In genomic region chr15:41284425-41285177, GRCh38 we compare ENCODE assay signal across 8 cellular contexts. TPM values are rescaled to one million over a fixed set of nuclear protein-coding genes. Genes with fewer than 3 reads are reported as not detected.
A peak's percentile ranks its signal among the peaks of the same experiment; 100 is the strongest.
DNase-seq lines count a peak whose midpoint lies in the region; ATAC-seq and TF ChIP-seq lines count a peak whose summit lies in the region.

No MANE protein-coding gene starts in this region.

- H3K9me3 ChIP-seq in SK-N-SH (no peaks in the 10 kb centered on the region), muscle layer of duodenum (ENCODE audit: control insufficient read depth in 1 of 2, low read length in 2 of 2) (no peaks in the 10 kb centered on the region)

- DNase-seq in A172 (ENCODE audit: low spot score) (peak; percentile 33), GM12865 (ENCODE audit: low read depth) (peak; percentile 45), SK-N-SH (peak; percentile 40), epithelial cell of esophagus (ENCODE audit: low read depth) (peak; percentile 17)
- DNase-seq in activated effector memory CD4-positive, alpha-beta T cell treated with Interleukin-2 at 50 U/mL for 16 hours: no peak

- TF ChIP-seq CTCF in GM12865 (IDR thresholded peaks at IDR 0.05; ENCODE audit: insufficient read depth, low read depth, low read length, missing control alignments) (no peak), SK-N-SH (IDR thresholded peaks at IDR 0.05) (no peak), epithelial cell of esophagus (IDR thresholded peaks at IDR 0.05; ENCODE audit: insufficient read depth, low read depth, low read length, missing control alignments) (no peak)

- H3F3A ChIP-seq in SK-N-SH (replicated peaks; ENCODE audit: insufficient read depth): peaks cover 21% of the 10 kb centered on the region

- no peak for TF ChIP-seq EP300 in SK-N-SH (IDR thresholded peaks at IDR 0.05; ENCODE audit: borderline replicate concordance in 1 of 2, low read depth in 1 of 2, low read length in 1 of 2)

- WGBS in SK-N-SH (ENCODE audit: low lambda C conversion rate): 2% methylated on average over 20 of the region's 20 CpGs

- POLR2A ChIA-PET in SK-N-SH (lab: Yijun Ruan, JAX): interaction anchor here (1.5 kb wide), 1 partner anchor 48 kb away, joined by 4 read pairs; the partner anchor contains the start of genes NUSAP1 and OIP5

- peak overlapping the region; percentile 70 for H3K4me2 ChIP-seq in SK-N-SH

- ATAC-seq in GM19397 (IDR thresholded peaks at IDR 0.05; ENCODE audit: unreplicated experiment) (no peak), GM18868 (IDR thresholded peaks at IDR 0.05; ENCODE audit: unreplicated experiment) (no peak)

- H3K4me1 ChIP-seq in SK-N-SH (ENCODE audit: control insufficient read depth in 1 of 2, insufficient read depth in 2 of 2, low read depth in 1 of 2, low read length in 1 of 2): peaks cover 6 to 7% of the 10 kb centered on the region in 2 experiments; a peak in 3 of 4 replicates
- peaks cover 0 to 22% of the 10 kb centered on the region in 2 donors for H3K4me1 ChIP-seq in muscle layer of duodenum (ENCODE audit: control insufficient read depth in 1 of 2, insufficient read depth in 2 of 2, low read length in 2 of 2)

- H3K9me2 ChIP-seq in SK-N-SH: no peaks in the 10 kb centered on the region

- CTCF ChIA-PET in SK-N-SH (lab: Yijun Ruan, JAX): interaction anchor here (1.2 kb wide), 1 partner anchor 389 kb away, joined by 3 read pairs; no protein-coding TSS in a partner anchor

- H3K27ac ChIP-seq in SK-N-SH (ENCODE audit: low read depth in 2 of 2, low read length in 1 of 2): peak overlapping the region; percentile 65 to 84
- peak overlapping the region; percentile 82 for H3K27ac ChIP-seq in muscle layer of duodenum (ENCODE audit: low read length)

- no peak for TF ChIP-seq RAD21 in SK-N-SH (IDR thresholded peaks at IDR 0.05; ENCODE audit: low read length)

- no peaks in the 10 kb centered on the region for H3K27me3 ChIP-seq in SK-N-SH (ENCODE audit: insufficient read depth)
- H3K27me3 ChIP-seq in muscle layer of duodenum (ENCODE audit: low read depth, low read length): no peaks in the 10 kb centered on the region

- H3K4me3 ChIP-seq in GM12865 (ENCODE audit: low read depth, low read length): peak overlapping the region; percentile 100
- peak overlapping the region; percentile 75 to 88 for H3K4me3 ChIP-seq in SK-N-SH (ENCODE audit: low read depth in 2 of 2, low read length in 1 of 2)
- H3K4me3 ChIP-seq in epithelial cell of esophagus (ENCODE audit: low read length): peak overlapping the region; percentile 63
- H3K4me3 ChIP-seq in muscle layer of duodenum (ENCODE audit: low read depth in 1 of 2, low read length in 2 of 2): peak overlapping the region; percentile 83 to 98

- peak overlapping the region; percentile 90; the same call in 1 of the 2 replicates for H2AFZ ChIP-seq in SK-N-SH (ENCODE audit: low read depth)

- no peaks in the 10 kb centered on the region for H4K20me1 ChIP-seq in SK-N-SH (ENCODE audit: insufficient read depth)

- peak overlapping the region; percentile 85 for H3K9ac ChIP-seq in SK-N-SH

- H3K36me3 ChIP-seq in SK-N-SH (replicated peaks in 1 of 2; ENCODE audit: control insufficient read depth in 1 of 2, insufficient read depth in 2 of 2, low read length in 1 of 2) (peaks cover 35 to 40% of the 10 kb centered on the region in 2 experiments), muscle layer of duodenum (ENCODE audit: control insufficient read depth in 1 of 2, insufficient read depth in 2 of 2, low read length in 2 of 2) (peaks cover 21 to 24% of the 10 kb centered on the region in 2 donors)

- peaks cover 50% of the 10 kb centered on the region for H3K79me2 ChIP-seq in SK-N-SH (ENCODE audit: insufficient read depth)

TF ChIP-seq in SK-N-SH, 30 proteins besides CTCF, POLR2A, EP300 and RAD21:
- no peak for TF ChIP-seq USF2 (IDR thresholded peaks at IDR 0.05; ENCODE audit: borderline replicate concordance, low read depth, low read length)
- no peak for TF ChIP-seq FOXM1 (IDR thresholded peaks at IDR 0.05; ENCODE audit: low read depth)
- TF ChIP-seq RFX5 (IDR thresholded peaks at IDR 0.05; ENCODE audit: low read length): no peak
- no peak for TF ChIP-seq MAX (IDR thresholded peaks at IDR 0.05; ENCODE audit: low read depth)
- TF ChIP-seq SIN3A (IDR thresholded peaks at IDR 0.05; ENCODE audit: borderline replicate concordance, low read depth, low read length): no peak
- no peak for TF ChIP-seq JUND (IDR thresholded peaks at IDR 0.05)
- TF ChIP-seq USF1 (IDR thresholded peaks at IDR 0.05; ENCODE audit: borderline replicate concordance, low read depth): no peak
- TF ChIP-seq MXI1 (IDR thresholded peaks at IDR 0.05; ENCODE audit: low read depth, low read length): no peak
- no peak for TF ChIP-seq FOXJ3 (CRISPR knock-in tag; IDR thresholded peaks at IDR 0.05)
- no peak for TF ChIP-seq ELF1 (IDR thresholded peaks at IDR 0.05)
- TF ChIP-seq REST (IDR thresholded peaks at IDR 0.05; ENCODE audit: low read depth, low read length): no peak
TF ChIP-seq in SK-N-SH: peak in this region for 0.

RNA-seq across cellular contexts. Expression of gene OIP5, which starts 47.8 kb away (rescaled TPM):
- 38.0 and 41.6 TPM in 2 replicates for total RNA-seq in A172 (2014; rRNA removed; shearing (Covaris generic))
- 7.2 and 8.4 TPM in 2 replicates for polyA plus RNA-seq in SK-N-SH (2012; rRNA removed)
- polyA plus RNA-seq in SK-N-SH (2012; cell fraction: cytosol; rRNA removed): 8.9 and 9.4 TPM in 2 replicates
- 2.4 and 3.1 TPM in 2 replicates for polyA plus RNA-seq in SK-N-SH (2012; cell fraction: nucleus; rRNA removed)

RNA-seq across cellular contexts. Expression of gene NUSAP1, which starts 48.1 kb away (rescaled TPM):
- total RNA-seq in A172 (2014; rRNA removed; shearing (Covaris generic)): 182 and 215 TPM in 2 replicates
- polyA plus RNA-seq in SK-N-SH (2012; rRNA removed): 41.1 and 43.5 TPM in 2 replicates
- polyA plus RNA-seq in SK-N-SH (2012; cell fraction: cytosol; rRNA removed): 35.1 and 39.8 TPM in 2 replicates
- polyA plus RNA-seq in SK-N-SH (2012; cell fraction: nucleus; rRNA removed): 69.5 and 89.7 TPM in 2 replicates

RNA-seq across cellular contexts. Expression of gene CHP1, which starts 53.5 kb away (rescaled TPM):
- 63.7 and 81.4 TPM in 2 replicates for total RNA-seq in A172 (2014; rRNA removed; shearing (Covaris generic))
- 30.5 and 35.8 TPM in 2 replicates for polyA plus RNA-seq in SK-N-SH (2012; rRNA removed)
- polyA plus RNA-seq in SK-N-SH (2012; cell fraction: cytosol; rRNA removed): 39.8 and 41.4 TPM in 2 replicates
- polyA plus RNA-seq in SK-N-SH (2012; cell fraction: nucleus; rRNA removed): 8.4 and 14.1 TPM in 2 replicates

RNA-seq across cellular contexts. Expression of gene EXD1, which starts 54.0 kb away (rescaled TPM):
- total RNA-seq in A172 (2014; rRNA removed; shearing (Covaris generic)): not detected in 2 replicates
- 0.02 and 0.07 TPM in 2 replicates for polyA plus RNA-seq in SK-N-SH (2012; rRNA removed)
- not detected in 2 replicates for polyA plus RNA-seq in SK-N-SH (2012; cell fraction: cytosol; rRNA removed)
- polyA plus RNA-seq in SK-N-SH (2012; cell fraction: nucleus; rRNA removed): 0.10 TPM in 1 of 2 replicates, not detected in the other
